In genomic region chr9:133377721-133378216, GRCh38 we compare ENCODE assay signal across 1 cellular context.
TF ChIP-seq lines count a peak whose summit lies in the region.

No MANE protein-coding gene starts in this region.

TF ChIP-seq in K562, 482 proteins besides CTCF, POLR2A, EP300 and RAD21:
- TF ChIP-seq CEBPG (CRISPR knock-in tag; IDR thresholded peaks at IDR 0.05) (no peak), CEBPG (tag; conservative IDR thresholded peaks at IDR 0.05 in 1 of 2, IDR thresholded peaks at IDR 0.05 in 1 of 2) (0 out of 4 replicates have a peak, but pooled peaks have one; percentile 19 to 31), CAMTA2 (CRISPR knock-in tag; conservative IDR thresholded peaks at IDR 0.05) (no peak), CREB1 (IDR thresholded peaks at IDR 0.05) (no peak), CREB1 (CRISPR knock-in tag; IDR thresholded peaks at IDR 0.05) (no peak), DPF2 (IDR thresholded peaks at IDR 0.05) (no peak), NFYB (IDR thresholded peaks at IDR 0.05; ENCODE audit: extremely low read depth, insufficient read length) (no peak), CSDE1 (IDR thresholded peaks at IDR 0.05) (no peak), MCM7 (IDR thresholded peaks at IDR 0.05) (no peak), HDAC2 (IDR thresholded peaks at IDR 0.05) (no peak), ZNF75A (CRISPR knock-in tag; IDR thresholded peaks at IDR 0.05) (no peak), MEIS2 (IDR thresholded peaks at IDR 0.05; ENCODE audit: partially characterized antibody) (peak; percentile 7), NR2C1 (IDR thresholded peaks at IDR 0.05) (no peak), NR2C1 (tag; IDR thresholded peaks at IDR 0.05) (no peak), MTF1 (CRISPR knock-in tag; IDR thresholded peaks at IDR 0.05; ENCODE audit: borderline replicate concordance) (no peak), SMAD1 (IDR thresholded peaks at IDR 0.05; ENCODE audit: low read depth, low read length, partially characterized antibody) (no peak), TRIM25 (IDR thresholded peaks at IDR 0.05; ENCODE audit: borderline replicate concordance) (no peak), XRCC5 (IDR thresholded peaks at IDR 0.05; ENCODE audit: low read depth, low read length) (no peak), ZNF408 (CRISPR knock-in tag; IDR thresholded peaks at IDR 0.05; ENCODE audit: low read depth) (no peak), CEBPB (tag; IDR thresholded peaks at IDR 0.05) (peak; percentile 74), ZNF696 (CRISPR knock-in tag; conservative IDR thresholded peaks at IDR 0.05) (no peak), CBX3 (IDR thresholded peaks at IDR 0.05; ENCODE audit: borderline replicate concordance in 1 of 2, low read length in 2 of 2) (no peak), KDM2B (CRISPR knock-in tag; IDR thresholded peaks at IDR 0.05) (no peak)
- TF ChIP-seq, protein P1, sequence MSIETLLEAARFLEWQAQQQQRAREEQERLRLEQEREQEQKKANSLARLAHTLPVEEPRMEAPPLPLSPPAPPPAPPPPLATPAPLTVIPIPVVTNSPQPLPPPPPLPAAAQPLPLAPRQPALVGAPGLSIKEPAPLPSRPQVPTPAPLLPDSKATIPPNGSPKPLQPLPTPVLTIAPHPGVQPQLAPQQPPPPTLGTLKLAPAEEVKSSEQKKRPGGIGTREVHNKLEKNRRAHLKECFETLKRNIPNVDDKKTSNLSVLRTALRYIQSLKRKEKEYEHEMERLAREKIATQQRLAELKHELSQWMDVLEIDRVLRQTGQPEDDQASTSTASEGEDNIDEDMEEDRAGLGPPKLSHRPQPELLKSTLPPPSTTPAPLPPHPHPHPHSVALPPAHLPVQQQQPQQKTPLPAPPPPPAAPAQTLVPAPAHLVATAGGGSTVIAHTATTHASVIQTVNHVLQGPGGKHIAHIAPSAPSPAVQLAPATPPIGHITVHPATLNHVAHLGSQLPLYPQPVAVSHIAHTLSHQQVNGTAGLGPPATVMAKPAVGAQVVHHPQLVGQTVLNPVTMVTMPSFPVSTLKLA (conservative IDR thresholded peaks at IDR 0.05) = 0 out of 4 replicates have a peak, but pooled peaks of 1 of the 2 experiments have one; percentile 17
- TF ChIP-seq, protein P2, sequence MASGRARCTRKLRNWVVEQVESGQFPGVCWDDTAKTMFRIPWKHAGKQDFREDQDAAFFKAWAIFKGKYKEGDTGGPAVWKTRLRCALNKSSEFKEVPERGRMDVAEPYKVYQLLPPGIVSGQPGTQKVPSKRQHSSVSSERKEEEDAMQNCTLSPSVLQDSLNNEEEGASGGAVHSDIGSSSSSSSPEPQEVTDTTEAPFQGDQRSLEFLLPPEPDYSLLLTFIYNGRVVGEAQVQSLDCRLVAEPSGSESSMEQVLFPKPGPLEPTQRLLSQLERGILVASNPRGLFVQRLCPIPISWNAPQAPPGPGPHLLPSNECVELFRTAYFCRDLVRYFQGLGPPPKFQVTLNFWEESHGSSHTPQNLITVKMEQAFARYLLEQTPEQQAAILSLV (tag; IDR thresholded peaks at IDR 0.05) = no peak
- TF ChIP-seq, protein P3, sequence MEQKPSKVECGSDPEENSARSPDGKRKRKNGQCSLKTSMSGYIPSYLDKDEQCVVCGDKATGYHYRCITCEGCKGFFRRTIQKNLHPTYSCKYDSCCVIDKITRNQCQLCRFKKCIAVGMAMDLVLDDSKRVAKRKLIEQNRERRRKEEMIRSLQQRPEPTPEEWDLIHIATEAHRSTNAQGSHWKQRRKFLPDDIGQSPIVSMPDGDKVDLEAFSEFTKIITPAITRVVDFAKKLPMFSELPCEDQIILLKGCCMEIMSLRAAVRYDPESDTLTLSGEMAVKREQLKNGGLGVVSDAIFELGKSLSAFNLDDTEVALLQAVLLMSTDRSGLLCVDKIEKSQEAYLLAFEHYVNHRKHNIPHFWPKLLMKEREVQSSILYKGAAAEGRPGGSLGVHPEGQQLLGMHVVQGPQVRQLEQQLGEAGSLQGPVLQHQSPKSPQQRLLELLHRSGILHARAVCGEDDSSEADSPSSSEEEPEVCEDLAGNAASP (IDR thresholded peaks at IDR 0.05) = no peak
- TF ChIP-seq, protein P4, sequence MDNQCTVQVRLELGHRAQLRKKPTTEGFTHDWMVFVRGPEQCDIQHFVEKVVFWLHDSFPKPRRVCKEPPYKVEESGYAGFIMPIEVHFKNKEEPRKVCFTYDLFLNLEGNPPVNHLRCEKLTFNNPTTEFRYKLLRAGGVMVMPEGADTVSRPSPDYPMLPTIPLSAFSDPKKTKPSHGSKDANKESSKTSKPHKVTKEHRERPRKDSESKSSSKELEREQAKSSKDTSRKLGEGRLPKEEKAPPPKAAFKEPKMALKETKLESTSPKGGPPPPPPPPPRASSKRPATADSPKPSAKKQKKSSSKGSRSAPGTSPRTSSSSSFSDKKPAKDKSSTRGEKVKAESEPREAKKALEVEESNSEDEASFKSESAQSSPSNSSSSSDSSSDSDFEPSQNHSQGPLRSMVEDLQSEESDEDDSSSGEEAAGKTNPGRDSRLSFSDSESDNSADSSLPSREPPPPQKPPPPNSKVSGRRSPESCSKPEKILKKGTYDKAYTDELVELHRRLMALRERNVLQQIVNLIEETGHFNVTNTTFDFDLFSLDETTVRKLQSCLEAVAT (IDR thresholded peaks at IDR 0.05) = no peak
